17 cellular contexts compared by ENCODE assay signal in genomic region chr12:65586796-65587195, GRCh38.
DNase-seq lines count a peak whose midpoint lies in the region; ATAC-seq and TF ChIP-seq lines count a peak whose summit lies in the region.
"Had no signal": no experiment of that assay in that cellular context is flagged by ENCODE, and none has a peak within 500 bp of the region (broad histone marks: within the 10 kb centered on the region; RNA-seq: fewer than 3 reads in every experiment).

No MANE protein-coding gene starts in this region.

- H3K27me3 ChIP-seq in A673 (replicated peaks; ENCODE audit: insufficient read depth, low read depth, low read length, poor library complexity) (no peaks in the 10 kb centered on the region), IMR-90 (ENCODE audit: control insufficient read depth, insufficient read depth, low read length) (no peaks in the 10 kb centered on the region), mammary epithelial cell (ENCODE audit: insufficient read depth, low read length) (no peaks in the 10 kb centered on the region)
- H3K27me3 ChIP-seq: BE2C had no signal

- H2AFZ ChIP-seq in IMR-90 (replicated peaks; ENCODE audit: low read length, poor library complexity) (no peak overlapping the region), mammary epithelial cell (ENCODE audit: low read depth, low read length) (peak overlapping the region; percentile 65)

- H3K56ac ChIP-seq in IMR-90 (ENCODE audit: extremely low read depth, insufficient read depth, low read length): no peak overlapping the region

- peak overlapping the region; percentile 5; the same call in 1 of the 2 replicates for H2BK20ac ChIP-seq in IMR-90 (ENCODE audit: low read depth, low read length)

- intact Hi-C loops in A673 (cut with micrococcal nuclease; ENCODE audit: unreplicated experiment) (no loop called here), IMR-90 (cut with micrococcal nuclease) (no loop called here), mammary epithelial cell (cut with micrococcal nuclease) (no loop called here)

- DNase-seq in A673 (ENCODE audit: low spot score) (peak; percentile 24), IMR-90 (no peak), mammary epithelial cell (peak; percentile 74), mesothelial cell of epicardium (ENCODE audit: low spot score in 2 of 2, unreplicated experiment in 2 of 2) (no peak), chondrocyte (ENCODE audit: low spot score) (no peak), putamen (ENCODE audit: low spot score) (no peak)
- DNase-seq: BE2C; CD4-positive, alpha-beta memory T cell; DMS79; KBM-7; NCI-H187 treated with DMSO at 0.1 percent for 48 hours; NCI-H526 treated with DMSO at 0.1 percent for 48 hours; PC-3 had no signal

- ATAC-seq in IMR-90 (ENCODE audit: low read depth) (no peak), HG03521 (IDR thresholded peaks at IDR 0.05; ENCODE audit: unreplicated experiment) (no peak)
- ATAC-seq: GM12878 had no signal

- no peak for TF ChIP-seq CTCF in A673 (conservative IDR thresholded peaks at IDR 0.05; ENCODE audit: low read depth, low read length)
- no peak for TF ChIP-seq CTCF in IMR-90 (conservative IDR thresholded peaks at IDR 0.05; ENCODE audit: low read depth, low read length)
- TF ChIP-seq CTCF in mammary epithelial cell (conservative IDR thresholded peaks at IDR 0.05 in 1 of 2, IDR thresholded peaks at IDR 0.05 in 1 of 2; ENCODE audit: extremely low read depth in 1 of 2, insufficient read depth in 1 of 2, low read depth in 1 of 2, low read length in 2 of 2): no peak
- no peak for TF ChIP-seq CTCF in mesothelial cell of epicardium (IDR thresholded peaks at IDR 0.05; ENCODE audit: unreplicated experiment)
- TF ChIP-seq CTCF in chondrocyte (IDR thresholded peaks at IDR 0.05): no peak

- H3K9ac ChIP-seq in IMR-90 (ENCODE audit: low read depth, low read length) (no peak overlapping the region), mammary epithelial cell (ENCODE audit: insufficient read depth, low read length) (no peak overlapping the region)

- peak overlapping the region; percentile 48; the same call in 1 of the 2 replicates for H3K14ac ChIP-seq in IMR-90 (replicated peaks; ENCODE audit: low read depth, low read length)

- no peaks in the 10 kb centered on the region for H3K36me3 ChIP-seq in A673 (ENCODE audit: insufficient read depth, low read length, poor library complexity, severe bottlenecking)
- no peaks in the 10 kb centered on the region for H3K36me3 ChIP-seq in IMR-90 (ENCODE audit: control insufficient read depth, insufficient read depth, low read length)
- H3K36me3 ChIP-seq in mammary epithelial cell (ENCODE audit: insufficient read depth, low read length): no peaks in the 10 kb centered on the region
- H3K36me3 ChIP-seq: BE2C, HAP-1 had no signal

- POLR2A ChIA-PET in A673 (lab: Charles Lee; ENCODE audit: low non-redundant PET) (no interaction called here), IMR-90 (lab: Charles Lee; ENCODE audit: unreplicated experiment) (no interaction called here)

- H2BK5ac ChIP-seq in IMR-90 (ENCODE audit: low read depth, low read length, poor library complexity, severe bottlenecking): no peak overlapping the region

- no peaks in the 10 kb centered on the region for H3K79me2 ChIP-seq in mammary epithelial cell (ENCODE audit: insufficient read depth, low read length)

- no peak overlapping the region for H2BK15ac ChIP-seq in IMR-90 (ENCODE audit: low read depth, low read length)

- peak overlapping the region; percentile 10 for H3K27ac Mint-ChIP-seq in mesothelial cell of epicardium
- no peak overlapping the region for H3K27ac Mint-ChIP-seq in chondrocyte (ENCODE audit: unreplicated experiment)
- H3K27ac Mint-ChIP-seq: CD4-positive, alpha-beta memory T cell had no signal

- H4K20me1 ChIP-seq in IMR-90 (ENCODE audit: insufficient read depth, low read length) (no peaks in the 10 kb centered on the region), mammary epithelial cell (ENCODE audit: insufficient read depth, low read length) (no peaks in the 10 kb centered on the region)

- H3K27ac ChIP-seq in A673 (ENCODE audit: low read depth, low read length, poor library complexity, severe bottlenecking): no peak overlapping the region
- no peak overlapping the region for H3K27ac ChIP-seq in IMR-90 (ENCODE audit: insufficient read depth, low read length)
- H3K27ac ChIP-seq in mammary epithelial cell (ENCODE audit: insufficient read depth, low read depth, low read length): peak overlapping the region; percentile 47
- H3K27ac ChIP-seq: SK-N-MC had no signal

- peak overlapping the region; percentile 81; the same call in 1 of the 2 replicates for H3K18ac ChIP-seq in IMR-90 (ENCODE audit: low read depth, low read length)

- H3K4me1 ChIP-seq in A673 (ENCODE audit: insufficient read depth, low read length, poor library complexity, severe bottlenecking) (peaks cover 43% of the 10 kb centered on the region), IMR-90 (ENCODE audit: control insufficient read depth, insufficient read depth, low read length) (no peaks in the 10 kb centered on the region), mammary epithelial cell (ENCODE audit: insufficient read depth, low read length) (peaks cover 9% of the 10 kb centered on the region)
- H3K4me1 ChIP-seq: BE2C, HAP-1 had no signal

- dilution Hi-C loops in IMR-90 (cut with HindIII; ENCODE audit: low sequenced_read_pairs, unreplicated experiment): no loop called here
- dilution Hi-C loops in mammary epithelial cell (cut with HindIII; ENCODE audit: low sequenced_read_pairs): no loop called here

- no peaks in the 10 kb centered on the region for H3K27me3 Mint-ChIP-seq in mesothelial cell of epicardium (ENCODE audit: low read depth)
- H3K27me3 Mint-ChIP-seq in chondrocyte (ENCODE audit: low read depth): no peaks in the 10 kb centered on the region
- H3K27me3 Mint-ChIP-seq: CD4-positive, alpha-beta memory T cell had no signal

- no peak for TF ChIP-seq POLR2A in IMR-90 (IDR thresholded peaks at IDR 0.05; ENCODE audit: low read depth, low read length)

- CTCF ChIA-PET in A673 (lab: Charles Lee) (no interaction called here), IMR-90 (lab: Yijun Ruan, JAX) (no interaction called here), mammary epithelial cell (lab: Charles Lee; ENCODE audit: low non-redundant PET) (interaction anchor here (0.6 kb wide), 1 partner anchor 55 kb away, joined by 4 read pairs; no protein-coding TSS in a partner anchor)

- no peak overlapping the region for H2AK9ac ChIP-seq in IMR-90 (replicated peaks; ENCODE audit: low read depth, low read length, poor library complexity)

- no peak overlapping the region for H4K8ac ChIP-seq in IMR-90 (ENCODE audit: low read depth in 2 of 2, low read length in 2 of 2)

- H3K4ac ChIP-seq in IMR-90 (ENCODE audit: low read depth, low read length): no peak overlapping the region

- H3K9me3 ChIP-seq in A673 (ENCODE audit: low read depth, low read length, poor library complexity, severe bottlenecking) (no peaks in the 10 kb centered on the region), IMR-90 (ENCODE audit: control insufficient read depth, insufficient read depth, low read length) (no peaks in the 10 kb centered on the region), mammary epithelial cell (replicated peaks; ENCODE audit: insufficient read depth, low read length) (no peaks in the 10 kb centered on the region)
- H3K9me3 ChIP-seq: BE2C, HAP-1 had no signal

- BruUV-seq in A673 (replicated peaks; lab: Mats Ljungman, UMichigan) (no TSS peak), IMR-90 (replicated peaks; lab: Mats Ljungman, UMichigan) (no TSS peak), mammary epithelial cell (replicated peaks; lab: Mats Ljungman, UMichigan) (no TSS peak)

- H3K36me3 Mint-ChIP-seq in mesothelial cell of epicardium (no peaks in the 10 kb centered on the region), chondrocyte (ENCODE audit: low read depth) (no peaks in the 10 kb centered on the region)
- H3K36me3 Mint-ChIP-seq: CD4-positive, alpha-beta memory T cell had no signal

- no CpG with 5 or more reads among the region's 1 CpG for WGBS in IMR-90 (ENCODE audit: extremely low coverage in 2 of 2, insufficient read length in 1 of 2), 2 experiments
- WGBS in mammary epithelial cell (ENCODE audit: low coverage, missing lambda C conversion rate): 80% methylated on average over 1 of the region's 1 CpG

- no peak overlapping the region for H4K5ac ChIP-seq in IMR-90 (ENCODE audit: low read depth, low read length)

- H3K4me2 ChIP-seq in IMR-90 (ENCODE audit: low read depth, low read length) (no peak overlapping the region), mammary epithelial cell (ENCODE audit: insufficient read depth, low read depth, low read length) (no peak overlapping the region)

- H3K4me1 Mint-ChIP-seq in mesothelial cell of epicardium (peaks cover 30% of the 10 kb centered on the region), chondrocyte (ENCODE audit: low read depth) (peaks cover 4% of the 10 kb centered on the region)
- H3K4me1 Mint-ChIP-seq: CD4-positive, alpha-beta memory T cell had no signal

- H2AK5ac ChIP-seq in IMR-90 (ENCODE audit: low read depth, low read length): no peak overlapping the region

- no peak overlapping the region for H3K23ac ChIP-seq in IMR-90 (ENCODE audit: low read depth, low read length)

- no peak overlapping the region for H4K91ac ChIP-seq in IMR-90 (ENCODE audit: insufficient read depth, low read depth, low read length)

- H3K9me1 ChIP-seq in IMR-90 (ENCODE audit: insufficient read depth, low read length): no peaks in the 10 kb centered on the region; the same call in 1 of the 2 replicates

- H3K79me1 ChIP-seq in IMR-90 (ENCODE audit: low read depth in 1 of 2, low read length in 2 of 2): no peaks in the 10 kb centered on the region

- H3K4me3 Mint-ChIP-seq in mesothelial cell of epicardium: no peak overlapping the region
- no peak overlapping the region for H3K4me3 Mint-ChIP-seq in chondrocyte (ENCODE audit: unreplicated experiment)
- H3K4me3 Mint-ChIP-seq: CD4-positive, alpha-beta memory T cell had no signal

- TF ChIP-seq RAD21 in IMR-90 (IDR thresholded peaks at IDR 0.05; ENCODE audit: low read length): no peak

- no peak overlapping the region for H2BK120ac ChIP-seq in IMR-90 (ENCODE audit: low read depth, low read length)

- H3K4me3 ChIP-seq in A673 (ENCODE audit: low read depth, low read length, poor library complexity, severe bottlenecking): no peak overlapping the region
- no peak overlapping the region for H3K4me3 ChIP-seq in IMR-90 (ENCODE audit: insufficient read depth, low read depth, low read length)
- no peak overlapping the region for H3K4me3 ChIP-seq in mammary epithelial cell (replicated peaks in 1 of 3; ENCODE audit: insufficient read depth in 1 of 3, low read depth in 2 of 3, low read length in 3 of 3)
- H3K4me3 ChIP-seq: GM12878, HAP-1, SK-N-MC had no signal

- H3K9me3 Mint-ChIP-seq in mesothelial cell of epicardium (no peaks in the 10 kb centered on the region), chondrocyte (ENCODE audit: low read depth) (no peaks in the 10 kb centered on the region)

- in situ Hi-C loops in IMR-90 (cut with MboI; ENCODE audit: low sequenced_read_pairs): no loop called here
- in situ Hi-C loops in mammary epithelial cell (cut with MboI; ENCODE audit: low sequenced_read_pairs in 2 of 2): loop anchor here in 1 of 2 donors (25.0 kb wide), 1 partner anchor 251 kb away; no protein-coding TSS in a partner anchor

TF ChIP-seq in IMR-90, 13 proteins besides CTCF, POLR2A, EP300 and RAD21 (continues in another document):
- no peak for TF ChIP-seq MAZ (IDR thresholded peaks at IDR 0.05; ENCODE audit: borderline replicate concordance, low read depth, low read length)
- no peak for TF ChIP-seq CHD1 (IDR thresholded peaks at IDR 0.05; ENCODE audit: low read depth, low read length)

Comparison
In these comparisons a context has a peak if more than half of its experiments do, and no peak if none do; other contexts are left out.
1. DNase-seq: peak in A673 (single experiment) and mammary epithelial cell (single experiment); none in IMR-90 (single experiment), mesothelial cell of epicardium (0 of 2), chondrocyte (single experiment) and putamen (single experiment).